In genomic region chr13:91930687-91931086, GRCh38 we compare ENCODE assay signal across 26 cellular contexts.
DNase-seq lines count a peak whose midpoint lies in the region; ATAC-seq, FAIRE-seq and TF ChIP-seq lines count a peak whose summit lies in the region.
"Had no signal": no experiment of that assay in that cellular context is flagged by ENCODE, and none has a peak within 500 bp of the region (broad histone marks: within the 10 kb centered on the region; RNA-seq: fewer than 3 reads in every experiment).

No MANE protein-coding gene starts in this region.

- CTCF ChIA-PET in CD4-positive, alpha-beta T cell (lab: Charles Lee) = no interaction called here

- H3K27ac ChIP-seq in CD4-positive, alpha-beta T cell (ENCODE audit: low read depth, low read length) = no peak overlapping the region
- H3K27ac ChIP-seq: BLaER1 treated with 17β-estradiol and CSF1 and Interleukin-3, amounts not matched to agents 10 nM and 100 nM; C4-2B had no signal

- H3K4me1 Mint-ChIP-seq in CD4-positive, alpha-beta T cell (ENCODE audit: low read depth) = no peaks in the 10 kb centered on the region
- H3K4me1 Mint-ChIP-seq: CD4-positive, alpha-beta memory T cell; CD8-positive, alpha-beta memory T cell had no signal

- H3K27me3 Mint-ChIP-seq in CD4-positive, alpha-beta T cell = no peaks in the 10 kb centered on the region
- H3K27me3 Mint-ChIP-seq: CD4-positive, alpha-beta memory T cell; CD8-positive, alpha-beta memory T cell had no signal

- H3K4me3 Mint-ChIP-seq in CD4-positive, alpha-beta T cell = no peak overlapping the region
- H3K4me3 Mint-ChIP-seq: CD4-positive, alpha-beta memory T cell; CD8-positive, alpha-beta memory T cell had no signal

- intact Hi-C loops in CD4-positive, alpha-beta T cell (cut with DNase I, micrococcal nuclease) = no loop called here

- POLR2A ChIA-PET in CD4-positive, alpha-beta T cell (lab: Charles Lee) = no interaction called here

- TF ChIP-seq CTCF in D721Med (IDR thresholded peaks at IDR 0.05; ENCODE audit: insufficient read depth, missing control alignments) = no peak
- no peak for TF ChIP-seq CTCF in bronchial epithelial cell (IDR thresholded peaks at IDR 0.05; ENCODE audit: insufficient read depth, low read length, severe bottlenecking)
- no peak for TF ChIP-seq CTCF in CD4-positive, alpha-beta T cell (IDR thresholded peaks at IDR 0.05)
- no peak for TF ChIP-seq CTCF in BE2C (IDR thresholded peaks at IDR 0.05; ENCODE audit: low read depth, low read length)

- H3K4me1 ChIP-seq in BE2C = no peaks in the 10 kb centered on the region
- H3K4me1 ChIP-seq: BLaER1 treated with 17β-estradiol and CSF1 and Interleukin-3, amounts not matched to agents 10 nM and 100 nM; Caco-2 had no signal

- H3K9me3 Mint-ChIP-seq in CD4-positive, alpha-beta T cell = peaks cover 4% of the 10 kb centered on the region

- no peak overlapping the region for H3K27ac Mint-ChIP-seq in CD4-positive, alpha-beta T cell
- H3K27ac Mint-ChIP-seq: CD4-positive, alpha-beta memory T cell; CD8-positive, alpha-beta memory T cell had no signal

- no peaks in the 10 kb centered on the region for H3K36me3 ChIP-seq in bronchial epithelial cell (ENCODE audit: control insufficient read depth, insufficient read depth, low read length)
- no peaks in the 10 kb centered on the region for H3K36me3 ChIP-seq in BE2C
- H3K36me3 ChIP-seq: BLaER1 treated with 17β-estradiol and CSF1 and Interleukin-3, amounts not matched to agents 10 nM and 100 nM had no signal

- H3K4me3 ChIP-seq in bronchial epithelial cell (ENCODE audit: low read depth, low read length) (no peak overlapping the region), BE2C (ENCODE audit: low read depth, low read length) (no peak overlapping the region)
- H3K4me3 ChIP-seq: BLaER1 treated with 17β-estradiol and CSF1 and Interleukin-3, amounts not matched to agents 10 nM and 100 nM had no signal

- ATAC-seq in CD4-positive, alpha-beta T cell (ENCODE audit: poor library complexity) = no peak

- H3K27me3 ChIP-seq in bronchial epithelial cell (ENCODE audit: control insufficient read depth, insufficient read depth, low read length) (no peaks in the 10 kb centered on the region), BE2C (no peaks in the 10 kb centered on the region)
- no peaks in the 10 kb centered on the region for H3K27me3 ChIP-seq in CD4-positive, alpha-beta T cell (ENCODE audit: control insufficient read depth, insufficient read depth, low read length)
- H3K27me3 ChIP-seq: BLaER1 treated with 17β-estradiol and CSF1 and Interleukin-3, amounts not matched to agents 10 nM and 100 nM had no signal

- DNase-seq in D721Med (ENCODE audit: insufficient read length, low spot score) (no peak), HT1080 (ENCODE audit: low read depth) (peak; percentile 36), RKO (ENCODE audit: low spot score) (peak; percentile 54), bronchial epithelial cell (ENCODE audit: low read depth) (peak; percentile 1), COLO668 (lab: John Stamatoyannopoulos, UW; ENCODE audit: unreplicated experiment) (no peak), GM03348 (ENCODE audit: low spot score) (no peak), BE2C (no peak)
- no peak for DNase-seq in CD4-positive, alpha-beta T cell
- DNase-seq: 8988T; ACHN; Caco-2; Calu3; CD4-positive, alpha-beta memory T cell; CD8-positive, alpha-beta memory T cell; DMS 273 treated with DMSO at 0.1 percent for 48 hours; DMS153; DMS53; DMS79; DND-41; EL; GDM1 had no signal

- FAIRE-seq in D721Med (lab: Jason Lieb, UNC) = peak; percentile 44
- no peak for FAIRE-seq in bronchial epithelial cell (lab: Jason Lieb, UNC)
- FAIRE-seq: A204.1, GM12891, GM19239 had no signal

- H3K36me3 Mint-ChIP-seq in CD4-positive, alpha-beta T cell (ENCODE audit: low read depth) = no peaks in the 10 kb centered on the region
- H3K36me3 Mint-ChIP-seq: CD4-positive, alpha-beta memory T cell; CD8-positive, alpha-beta memory T cell had no signal

- no peaks in the 10 kb centered on the region for H3K9me3 ChIP-seq in CD4-positive, alpha-beta T cell (ENCODE audit: control insufficient read depth, low read length)
- no peaks in the 10 kb centered on the region for H3K9me3 ChIP-seq in BE2C
- H3K9me3 ChIP-seq: BLaER1 treated with 17β-estradiol and CSF1 and Interleukin-3, amounts not matched to agents 10 nM and 100 nM; Caco-2 had no signal

Comparison
In these comparisons a context has a peak if more than half of its experiments do, and no peak if none do; other contexts are left out.
1. DNase-seq: peak in HT1080 (single experiment), RKO (single experiment) and bronchial epithelial cell (single experiment); none in D721Med (single experiment), COLO668 (single experiment), CD4-positive, alpha-beta T cell (0 of 10), GM03348 (single experiment) and BE2C (single experiment).